19 cellular contexts compared by ENCODE assay signal in the genomic region with DNA sequence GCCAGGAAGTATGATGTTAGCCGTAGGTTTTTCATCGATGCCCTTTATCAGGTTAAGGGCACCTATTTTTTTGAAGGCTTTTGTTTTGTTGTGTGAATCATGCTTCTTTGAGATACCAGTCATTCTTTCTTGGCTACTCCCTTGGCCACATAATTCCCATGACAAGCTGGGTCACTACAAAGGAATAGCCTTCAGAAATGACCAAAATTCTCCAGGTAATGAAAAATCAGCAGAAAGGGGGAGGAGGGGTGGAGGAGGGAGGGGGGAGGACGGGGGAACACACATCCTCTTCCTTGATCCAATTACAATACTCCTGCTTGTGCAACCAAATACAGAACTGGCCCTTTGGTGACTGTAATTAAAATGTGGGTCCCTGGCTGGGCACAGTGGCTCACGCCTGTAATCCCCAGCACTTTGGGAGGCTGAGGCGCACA. TPM values are rescaled to one million over a fixed set of nuclear protein-coding genes. Genes with fewer than 3 reads are reported as not detected.
DNase-seq lines count a peak whose midpoint lies in the region; ATAC-seq and TF ChIP-seq lines count a peak whose summit lies in the region.
"Had no signal": no experiment of that assay in that cellular context is flagged by ENCODE, and none has a peak within 500 bp of the region (broad histone marks: within the 10 kb centered on the region; RNA-seq: fewer than 3 reads in every experiment).

No MANE protein-coding gene starts in this region.

- H3K27ac ChIP-seq in breast epithelium (no peak overlapping the region), RWPE1 (peak overlapping the region; percentile 73)
- H3K27ac ChIP-seq: heart left ventricle, ovary, thyroid gland, VCaP had no signal

- intact Hi-C loops in MCF 10A (cut with micrococcal nuclease) (no loop called here), breast epithelium (cut with DNase I; ENCODE audit: low total_unique reads) (no loop called here), left colon (cut with DNase I, micrococcal nuclease) (no loop called here)
- intact Hi-C loops in activated CD8-positive, alpha-beta T cell treated with anti-CD3 and anti-CD28 coated beads for 36 hours (cut with micrococcal nuclease): no loop called here

- ATAC-seq in left colon: no peak
- no peak for ATAC-seq in activated CD8-positive, alpha-beta T cell treated with anti-CD3 and anti-CD28 coated beads for 36 hours
- ATAC-seq in GM21515 (IDR thresholded peaks at IDR 0.05; ENCODE audit: unreplicated experiment): no peak
- ATAC-seq: heart left ventricle had no signal

- TF ChIP-seq POLR2A in breast epithelium (IDR thresholded peaks at IDR 0.05): no peak

- H3K4me1 Mint-ChIP-seq in MCF 10A (ENCODE audit: insufficient read depth, unreplicated experiment): peaks cover 21% of the 10 kb centered on the region
- H3K4me1 Mint-ChIP-seq in activated CD8-positive, alpha-beta T cell treated with anti-CD3 and anti-CD28 coated beads for 36 hours (ENCODE audit: low read depth): no peaks in the 10 kb centered on the region
- H3K4me1 Mint-ChIP-seq: CD8-positive, alpha-beta memory T cell had no signal

- no peak overlapping the region for H3K4me3 Mint-ChIP-seq in MCF 10A (ENCODE audit: unreplicated experiment)
- no peak overlapping the region for H3K4me3 Mint-ChIP-seq in activated CD8-positive, alpha-beta T cell treated with anti-CD3 and anti-CD28 coated beads for 36 hours
- H3K4me3 Mint-ChIP-seq: CD8-positive, alpha-beta memory T cell had no signal

- H3K36me3 ChIP-seq in breast epithelium: no peaks in the 10 kb centered on the region
- H3K36me3 ChIP-seq: heart left ventricle, ovary, thyroid gland had no signal

- no peaks in the 10 kb centered on the region for H3K27me3 ChIP-seq in breast epithelium
- H3K27me3 ChIP-seq: heart left ventricle, ovary, thyroid gland had no signal

- H3K4me3 ChIP-seq in breast epithelium (no peak overlapping the region), fibroblast of the aortic adventitia (ENCODE audit: low read depth, low read length) (no peak overlapping the region)
- H3K4me3 ChIP-seq: heart left ventricle, ovary, thyroid gland had no signal

- H3K4me1 ChIP-seq in breast epithelium: no peaks in the 10 kb centered on the region

- no peak overlapping the region for H3K27ac Mint-ChIP-seq in MCF 10A (ENCODE audit: low read depth, unreplicated experiment)
- H3K27ac Mint-ChIP-seq in activated CD8-positive, alpha-beta T cell treated with anti-CD3 and anti-CD28 coated beads for 36 hours: no peak overlapping the region
- H3K27ac Mint-ChIP-seq: activated T-helper 2 cell treated with anti-CD3 and anti-CD28 coated beads, Interferon-gamma antibody, Interleukin-2, Interleukin-4, amounts not matched to agents 10 μg/mL and 5 μg/mL and 100 μg/mL, durations not matched to agents 14 hours and 24 hours and 36 hours; CD8-positive, alpha-beta memory T cell had no signal

- no peak for TF ChIP-seq CTCF in MCF 10A (IDR thresholded peaks at IDR 0.05; ENCODE audit: unreplicated experiment)
- no peak for TF ChIP-seq CTCF in breast epithelium (IDR thresholded peaks at IDR 0.05)
- TF ChIP-seq CTCF in RWPE1 (conservative IDR thresholded peaks at IDR 0.05; ENCODE audit: low read depth): no peak
- no peak for TF ChIP-seq CTCF in fibroblast of the aortic adventitia (IDR thresholded peaks at IDR 0.05; ENCODE audit: insufficient read depth, low read length)
- TF ChIP-seq CTCF in activated CD8-positive, alpha-beta T cell treated with anti-CD3 and anti-CD28 coated beads for 36 hours (IDR thresholded peaks at IDR 0.05): no peak

- no peaks in the 10 kb centered on the region for H3K9me3 Mint-ChIP-seq in MCF 10A (ENCODE audit: unreplicated experiment)
- H3K9me3 Mint-ChIP-seq in activated CD8-positive, alpha-beta T cell treated with anti-CD3 and anti-CD28 coated beads for 36 hours: no peaks in the 10 kb centered on the region
- H3K9me3 Mint-ChIP-seq: activated T-helper 2 cell treated with anti-CD3 and anti-CD28 coated beads, Interferon-gamma antibody, Interleukin-2, Interleukin-4, amounts not matched to agents 10 μg/mL and 5 μg/mL and 100 μg/mL, durations not matched to agents 14 hours and 24 hours and 36 hours; CD8-positive, alpha-beta memory T cell had no signal

- POLR2A ChIA-PET in MCF 10A (lab: Yijun Ruan, JAX): interaction anchor here (0.5 to 1.4 kb wide), 4 partner anchors 9 to 683 kb away, joined by 3 to 7 read pairs (median 4); no protein-coding TSS in a partner anchor
- POLR2A ChIA-PET in RWPE1 (lab: Yijun Ruan, JAX; ENCODE audit: low non-redundant PET): no interaction called here
- POLR2A ChIA-PET in activated CD8-positive, alpha-beta T cell treated with anti-CD3 and anti-CD28 coated beads for 36 hours (lab: Charles Lee): no interaction called here

- DNase-seq in MCF 10A (ENCODE audit: unreplicated experiment): peak; percentile 40
- DNase-seq in breast epithelium (ENCODE audit: low spot score in 2 of 2): no peak
- peak; percentile 92 for DNase-seq in RWPE1 (ENCODE audit: low spot score)
- peak; percentile 56 for DNase-seq in fibroblast of the aortic adventitia (ENCODE audit: low read depth)
- DNase-seq in left colon: no peak
- DNase-seq in 8988T: no peak
- DNase-seq in activated CD8-positive, alpha-beta T cell treated with anti-CD3 and anti-CD28 coated beads for 36 hours: no peak
- DNase-seq: ACHN; CD8-positive, alpha-beta memory T cell; heart left ventricle; KG1; kidney; NCI-H1436; NCI-H345; ovary; thyroid gland had no signal

- CTCF ChIA-PET in MCF 10A (lab: Yijun Ruan, JAX): no interaction called here
- CTCF ChIA-PET in RWPE1 (lab: Yijun Ruan, JAX): interaction anchor here (0.6 to 0.7 kb wide), 3 partner anchors 19 to 365 kb away, joined by 3 to 4 read pairs (median 3); no protein-coding TSS in a partner anchor
- CTCF ChIA-PET in activated CD8-positive, alpha-beta T cell treated with anti-CD3 and anti-CD28 coated beads for 36 hours (lab: Charles Lee): no interaction called here

- no TSS peak for BruUV-seq in MCF 10A (replicated peaks; lab: Mats Ljungman, UMichigan)

- no peaks in the 10 kb centered on the region for H3K27me3 Mint-ChIP-seq in MCF 10A (ENCODE audit: insufficient read depth, unreplicated experiment)
- H3K27me3 Mint-ChIP-seq in activated CD8-positive, alpha-beta T cell treated with anti-CD3 and anti-CD28 coated beads for 36 hours: peaks cover 7% of the 10 kb centered on the region

- H3K36me3 Mint-ChIP-seq in MCF 10A (ENCODE audit: insufficient read depth, unreplicated experiment): peaks cover 5% of the 10 kb centered on the region
- no peaks in the 10 kb centered on the region for H3K36me3 Mint-ChIP-seq in activated CD8-positive, alpha-beta T cell treated with anti-CD3 and anti-CD28 coated beads for 36 hours (ENCODE audit: low read depth)
- H3K36me3 Mint-ChIP-seq: CD8-positive, alpha-beta memory T cell had no signal

- H3K9me3 ChIP-seq in breast epithelium: no peaks in the 10 kb centered on the region
- H3K9me3 ChIP-seq: ovary, thyroid gland had no signal

RNA-seq across cellular contexts. Expression of a gene that starts 21.7 kb away (rescaled TPM):
- total RNA-seq in MCF 10A (2022) (0.76 and 1.5 TPM in 2 replicates), breast epithelium (10 to 100 TPM; 10.7 to 44.9 (median 15.2) TPM), fibroblast of the aortic adventitia (ENCODE audit: low replicate concordance) (6.0 and 117 TPM in 2 replicates), left colon (10 to 100 TPM; 26.9 to 33.9 TPM)
- total RNA-seq in activated CD8-positive, alpha-beta T cell treated with anti-CD3 and anti-CD28 coated beads for 36 hours: not detected
- total RNA-seq: activated T-helper 2 cell treated with anti-CD3 and anti-CD28 coated beads, Interferon-gamma antibody, Interleukin-2, Interleukin-4, amounts not matched to agents 10 μg/mL and 5 μg/mL and 100 μg/mL, durations not matched to agents 14 hours and 24 hours and 36 hours; CD8-positive, alpha-beta memory T cell had no signal

Comparison
In these comparisons a context has a peak if more than half of its experiments do, and no peak if none do; other contexts are left out.
1. DNase-seq: peak in MCF 10A (single experiment), RWPE1 (single experiment) and fibroblast of the aortic adventitia (single experiment); none in breast epithelium (0 of 2), left colon (0 of 2), 8988T (single experiment) and activated CD8-positive, alpha-beta T cell treated with anti-CD3 and anti-CD28 coated beads for 36 hours (single experiment).